Comparison of ENCODE assay signal across 13 cellular contexts in the genomic region with DNA sequence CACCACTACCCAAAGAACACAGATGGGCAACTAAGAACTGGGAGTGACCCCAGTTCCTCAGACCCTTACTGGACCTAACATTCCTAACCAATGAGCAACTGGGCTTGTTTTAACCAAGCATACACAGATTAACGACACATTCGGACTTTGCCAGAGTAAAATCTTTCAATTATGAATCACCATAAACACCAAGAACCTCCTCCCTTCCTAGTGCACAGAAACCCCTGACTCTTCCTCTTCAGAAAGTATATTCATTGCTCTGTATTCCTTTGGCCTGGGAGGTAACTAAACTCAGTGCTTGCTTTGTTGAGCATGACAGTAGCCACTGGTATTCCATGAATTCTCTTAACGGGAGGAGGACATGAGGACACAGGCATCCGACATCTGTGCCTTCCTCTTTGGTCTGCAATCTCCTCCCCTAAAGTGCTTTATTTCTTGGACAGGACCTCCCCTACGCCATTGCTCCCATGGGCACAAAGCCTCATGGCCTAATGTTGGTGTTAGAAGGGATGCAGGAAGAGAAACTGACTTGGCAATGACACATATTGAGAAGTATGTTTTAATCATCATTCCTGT.
DNase-seq lines count a peak whose midpoint lies in the region; ATAC-seq, FAIRE-seq and TF ChIP-seq lines count a peak whose summit lies in the region.
"Had no signal": no experiment of that assay in that cellular context is flagged by ENCODE, and none has a peak within 500 bp of the region (broad histone marks: within the 10 kb centered on the region; RNA-seq: fewer than 3 reads in every experiment).

No MANE protein-coding gene starts in this region.

- DNase-seq in HFF-Myc (ENCODE audit: extremely low read depth, low read depth) (peak; percentile 67), astrocyte of the hippocampus (ENCODE audit: low read depth, low spot score) (peak; percentile 73), urothelium cell line (ENCODE audit: low spot score) (peak; percentile 33), SW480 (ENCODE audit: low spot score) (no peak)
- no peak for DNase-seq in activated CD8-positive, alpha-beta memory T cell treated with anti-CD3 and anti-CD28 coated beads, Interleukin-2, amount 50 U/mL, for 4 hours
- no peak for DNase-seq in activated CD4-positive, alpha-beta T cell treated with anti-CD3 and anti-CD28 coated beads for 4 hours
- DNase-seq: activated T-cell treated with anti-CD3 and anti-CD28 coated beads, Interleukin-2, amount 50 U/mL, for 4 hours; DND-41; NCI-H446 had no signal

- no peak for FAIRE-seq in urothelium cell line (lab: Jason Lieb, UNC)
- FAIRE-seq: GM18507 had no signal

- H3K27me3 ChIP-seq in iPS-20b (ENCODE audit: insufficient read depth, low read length): no peaks in the 10 kb centered on the region

- H3K4me1 ChIP-seq in iPS-20b (ENCODE audit: insufficient read depth, low read length): peaks cover 8% of the 10 kb centered on the region; the same call in 1 of the 2 replicates

- H3K36me3 ChIP-seq in iPS-20b (ENCODE audit: insufficient read depth, low read depth, low read length): no peaks in the 10 kb centered on the region

- H3K27ac ChIP-seq in iPS-20b (ENCODE audit: low read length): peak overlapping the region; percentile 13
- H3K27ac ChIP-seq: VCaP had no signal

- H3K9me3 ChIP-seq in iPS-20b (ENCODE audit: insufficient read depth, low read depth, low read length): no peaks in the 10 kb centered on the region

- H3K9ac ChIP-seq in iPS-20b (ENCODE audit: low read depth, low read length): no peak overlapping the region

- H3K4me3 ChIP-seq in HFF-Myc (replicated peaks; ENCODE audit: low read depth, low read length) (no peak overlapping the region), iPS-20b (ENCODE audit: low read length) (no peak overlapping the region)

- no peak for ATAC-seq in GM19467 (IDR thresholded peaks at IDR 0.05; ENCODE audit: unreplicated experiment)
- ATAC-seq: activated T-cell treated with anti-CD3 and anti-CD28 coated beads, Interleukin-2, amount 50 U/mL, for 4 hours had no signal

- TF ChIP-seq CTCF in HFF-Myc (IDR thresholded peaks at IDR 0.05; ENCODE audit: low read depth, low read length, missing control alignments): no peak

Comparison
In these comparisons a context has a peak if more than half of its experiments do, and no peak if none do; other contexts are left out.
1. DNase-seq: peak in HFF-Myc (single experiment), astrocyte of the hippocampus (single experiment) and urothelium cell line (single experiment); none in activated CD8-positive, alpha-beta memory T cell treated with anti-CD3 and anti-CD28 coated beads, Interleukin-2, amount 50 U/mL, for 4 hours (single experiment), SW480 (single experiment) and activated CD4-positive, alpha-beta T cell treated with anti-CD3 and anti-CD28 coated beads for 4 hours (0 of 2).